ENCODE assay signal across 26 cellular contexts in genomic region chr16:60914334-60914733, GRCh38.
"Had no signal": no experiment of that assay in that cellular context is flagged by ENCODE, and none has a peak within 500 bp of the region (broad histone marks: within the 10 kb centered on the region; RNA-seq: fewer than 3 reads in every experiment).

No MANE protein-coding gene starts in this region.

- H3K4me3 ChIP-seq: stomach, suprapubic skin, thoracic aorta, thyroid gland, tibial artery, tibial nerve, transverse colon, upper lobe of left lung, upper lobe of right lung, uterus, vagina had no signal

- H3K36me3 ChIP-seq: stomach, suprapubic skin, thoracic aorta, thyroid gland, tibial artery, tibial nerve, transverse colon, upper lobe of left lung, upper lobe of right lung, uterus, vagina had no signal

- H3K9me3 ChIP-seq: suprapubic skin, thoracic aorta, thyroid gland, tibial artery, tibial nerve, transverse colon, upper lobe of left lung, upper lobe of right lung, uterus, vagina had no signal

- DNase-seq: stimulated activated CD4-positive, alpha-beta T cell treated with anti-CD3 and anti-CD28 coated beads, Interleukin-2, amount 100 ng/mL, for 48 hours; stimulated activated CD4-positive, alpha-beta T cell treated with anti-CD3 and anti-CD28 coated beads, Interleukin-4, amount 100 ng/mL, for 1 hour; stimulated activated CD4-positive, alpha-beta T cell treated with anti-CD3 and anti-CD28 coated beads, Interleukin-4, amount 100 ng/mL, for 24 hours; stimulated activated CD4-positive, alpha-beta T cell treated with anti-CD3 and anti-CD28 coated beads, Interleukin-4, amount 100 ng/mL, for 4 hours; stimulated activated CD8-positive, alpha-beta memory T cell treated with anti-CD3 and anti-CD28 coated beads, Interleukin-4, amount 100 ng/mL, for 48 hours; stimulated activated naive B cell treated with anti-CD40 and anti-IgM and Interleukin-4, amounts not matched to agents 10 μg/mL and 1 μg/mL and 100 μg/mL, for 72 hours; stimulated activated naive CD4-positive, alpha-beta T cell; stimulated activated naive CD4-positive, alpha-beta T cell treated with Interleukin-2 at 50 U/mL for 16 hours; stimulated activated naive CD8-positive, alpha-beta T cell treated with anti-CD3 and anti-CD28 coated beads, Interleukin-15, amount 100 ng/mL, for 72 hours; stimulated activated naive CD8-positive, alpha-beta T cell treated with anti-CD3 and anti-CD28 coated beads, Interleukin-15, Interleukin-2, amounts not matched to agents 100 U/mL and 50 U/mL, for 24 hours; stomach; substantia nigra; thyroid gland; tibial artery; transverse colon; trophoblast cell; upper lobe of left lung; upper lobe of right lung; uterus had no signal

- H3K27me3 ChIP-seq: stomach, suprapubic skin, thyroid gland, tibial artery, tibial nerve, transverse colon, upper lobe of left lung, upper lobe of right lung, uterus, vagina had no signal

- ATAC-seq: stimulated activated effector memory CD8-positive, alpha-beta T cell treated with anti-CD3 and anti-CD28 coated beads, Interleukin-12 subunit alpha, Interleukin-12 subunit beta, amount 100 ng/mL, for 72 hours; stimulated activated memory B cell treated with anti-CD40 and anti-IgM and Interleukin-4, amounts not matched to agents 10 μg/mL and 1 μg/mL and 100 μg/mL, for 72 hours; stimulated activated naive B cell treated with anti-CD40 and anti-IgM and Interleukin-4, amounts not matched to agents 10 μg/mL and 1 μg/mL and 100 μg/mL, for 72 hours; stimulated activated naive CD8-positive, alpha-beta T cell treated with anti-CD3 and anti-CD28 coated beads, Interleukin-15, amount 100 ng/mL, for 72 hours; stimulated activated naive CD8-positive, alpha-beta T cell treated with anti-CD3 and anti-CD28 coated beads, Interleukin-15, Interleukin-2, amounts not matched to agents 100 U/mL and 50 U/mL, for 24 hours; upper lobe of right lung had no signal

- H3K4me1 ChIP-seq: stomach, suprapubic skin, thyroid gland, tibial artery, tibial nerve, transverse colon, upper lobe of left lung, upper lobe of right lung, uterus, vagina had no signal

- FAIRE-seq: urothelium cell line had no signal

- H3K27ac ChIP-seq: stomach, suprapubic skin, thoracic aorta, thyroid gland, tibial artery, tibial nerve, transverse colon, upper lobe of left lung, upper lobe of right lung, uterus, vagina had no signal
